ENCODE assay signal across 37 cellular contexts in the genomic region with DNA sequence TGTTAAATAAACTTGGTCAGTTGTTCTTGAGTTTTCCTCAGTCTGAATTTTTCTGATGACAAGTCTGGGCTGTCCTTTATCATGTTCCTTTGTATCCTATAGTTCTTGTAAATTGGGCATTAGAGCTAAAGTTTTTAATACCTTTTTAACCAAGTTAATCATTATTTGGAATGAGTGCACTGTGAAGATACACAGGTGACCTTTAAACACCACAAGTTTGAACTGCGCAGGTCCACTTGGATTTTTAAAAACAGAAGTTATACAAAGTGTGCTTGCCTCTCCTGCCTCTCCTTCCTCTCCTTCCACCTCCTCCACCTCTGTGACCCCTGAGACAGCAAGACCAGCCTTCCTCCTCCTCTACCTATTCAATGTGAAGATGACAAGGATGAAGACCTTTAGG. TPM values are rescaled to one million over a fixed set of nuclear protein-coding genes. Genes with fewer than 3 reads are reported as not detected.
"Had no signal": no experiment of that assay in that cellular context is flagged by ENCODE, and none has a peak within 500 bp of the region (broad histone marks: within the 10 kb centered on the region; RNA-seq: fewer than 3 reads in every experiment).

No MANE protein-coding gene starts in this region.

- H3K9me3 Mint-ChIP-seq: activated B cell treated with CpG ODN at 0.5 μM for 24 hours; activated naive CD4-positive, alpha-beta T cell treated with anti-CD3 and anti-CD28 coated beads for 36 hours; activated naive CD4-positive, alpha-beta T cell treated with anti-CD3 and anti-CD28 coated beads, Interleukin-2, amount 50 U/mL, for 24 hours; activated naive CD8-positive, alpha-beta T cell treated with anti-CD3 and anti-CD28 coated beads for 36 hours; activated naive CD8-positive, alpha-beta T cell treated with anti-CD3 and anti-CD28 coated beads, Interleukin-2, amount 50 U/mL, for 24 hours; activated T-helper 1 cell treated with anti-CD3 and anti-CD28 coated beads, Interleukin-12 subunit alpha, Interleukin-12 subunit beta, Interleukin-2, Interleukin-4 antibody, amounts not matched to agents 30 ng/mL and 10 ng/mL and 1 ng/mL, durations not matched to agents 14 hours and 24 hours and 36 hours; activated T-helper 2 cell treated with anti-CD3 and anti-CD28 coated beads, Interferon-gamma antibody, Interleukin-2, Interleukin-4, amounts not matched to agents 10 μg/mL and 5 μg/mL and 100 μg/mL, durations not matched to agents 14 hours and 24 hours and 36 hours; effector memory CD8-positive, alpha-beta T cell; T-helper 2 cell treated with Interferon-gamma antibody and Interleukin-4, amounts not matched to agents 5 μg/mL and 100 μg/mL, for 36 hours had no signal

- H3K9me3 ChIP-seq: adrenal gland, body of pancreas, esophagus muscularis mucosa, gastrocnemius medialis had no signal

- ATAC-seq: activated CD4-positive, CD25-positive, alpha-beta regulatory T cell treated with anti-CD3 and anti-CD28 coated beads, Interleukin-2, amount 50 U/mL, for 24 hours; activated CD8-positive, alpha-beta memory T cell treated with anti-CD3 and anti-CD28 coated beads, Interleukin-2, amount 10 ng/mL, durations not matched to agents 7 days and 5 days; activated CD8-positive, alpha-beta T cell treated with anti-CD3 and anti-CD28 coated beads, Interleukin-2, amount 10 ng/mL, durations not matched to agents 7 days and 5 days; activated naive CD8-positive, alpha-beta T cell treated with anti-CD3 and anti-CD28 coated beads, Interleukin-2, amount 50 U/mL, for 24 hours; body of pancreas; effector memory CD8-positive, alpha-beta T cell; foreskin keratinocyte; gastrocnemius medialis; T-helper 17 cell had no signal

- H3K27me3 Mint-ChIP-seq: activated naive CD4-positive, alpha-beta T cell treated with anti-CD3 and anti-CD28 coated beads, Interleukin-2, amount 50 U/mL, for 24 hours; activated naive CD8-positive, alpha-beta T cell treated with anti-CD3 and anti-CD28 coated beads for 36 hours; activated naive CD8-positive, alpha-beta T cell treated with anti-CD3 and anti-CD28 coated beads, Interleukin-2, amount 50 U/mL, for 24 hours had no signal

- DNase-seq: activated B cell treated with CpG ODN at 0.5 μM for 24 hours; activated CD4-positive, alpha-beta T cell treated with anti-CD3 and anti-CD28 coated beads for 48 hours; activated CD4-positive, alpha-beta T cell treated with anti-CD3 and anti-CD28 coated beads, Interleukin-2, amount 50 U/mL, for 1 hour; activated CD4-positive, alpha-beta T cell treated with anti-CD3 and anti-CD28 coated beads, Interleukin-2, amount 50 U/mL, for 48 hours; activated CD8-positive, alpha-beta memory T cell treated with anti-CD3 and anti-CD28 coated beads, Interleukin-2, amount 10 ng/mL, durations not matched to agents 7 days and 5 days; activated CD8-positive, alpha-beta memory T cell treated with anti-CD3 and anti-CD28 coated beads, Interleukin-2, amount 50 U/mL, for 4 hours; activated CD8-positive, alpha-beta T cell treated with anti-CD3 and anti-CD28 coated beads, Interleukin-2, amount 10 ng/mL, durations not matched to agents 7 days and 5 days; activated effector memory CD4-positive, alpha-beta T cell treated with anti-CD3 and anti-CD28 coated beads, Interleukin-2, amount 50 U/mL, for 16 hours; activated naive CD4-positive, alpha-beta T cell treated with anti-CD3 and anti-CD28 coated beads for 36 hours; activated naive CD8-positive, alpha-beta T cell treated with anti-CD3 and anti-CD28 coated beads for 36 hours; activated naive CD8-positive, alpha-beta T cell treated with anti-CD3 and anti-CD28 coated beads, Interleukin-2, amount 50 U/mL, for 24 hours; activated T-cell treated with anti-CD3 and anti-CD28 coated beads, Interleukin-2, amount 50 U/mL, for 1 hour; activated T-cell treated with anti-CD3 and anti-CD28 coated beads, Interleukin-2, amount 50 U/mL, for 48 hours; adrenal gland; amygdala; aorta; body of pancreas; caudate nucleus; cortex of kidney; dermis blood vessel endothelial cell; effector CD4-positive, alpha-beta T cell; effector memory CD8-positive, alpha-beta T cell; erythroblast; foreskin keratinocyte; gastrocnemius medialis; glutamatergic neuron; T-helper 1 cell; T-helper 17 cell; T1000; WERI-Rb-1 had no signal

- H3K4me3 Mint-ChIP-seq: activated B cell treated with CpG ODN at 0.5 μM for 24 hours; activated CD8-positive, alpha-beta memory T cell treated with anti-CD3 and anti-CD28 coated beads, Interleukin-2, amount 10 ng/mL, durations not matched to agents 7 days and 5 days; activated CD8-positive, alpha-beta T cell treated with anti-CD3 and anti-CD28 coated beads, Interleukin-2, amount 10 ng/mL, durations not matched to agents 7 days and 5 days; activated naive CD4-positive, alpha-beta T cell treated with anti-CD3 and anti-CD28 coated beads for 36 hours; activated naive CD4-positive, alpha-beta T cell treated with anti-CD3 and anti-CD28 coated beads, Interleukin-2, amount 50 U/mL, for 24 hours; activated naive CD8-positive, alpha-beta T cell treated with anti-CD3 and anti-CD28 coated beads for 36 hours; activated naive CD8-positive, alpha-beta T cell treated with anti-CD3 and anti-CD28 coated beads, Interleukin-2, amount 50 U/mL, for 24 hours; activated T-helper 1 cell treated with anti-CD3 and anti-CD28 coated beads, Interleukin-12 subunit alpha, Interleukin-12 subunit beta, Interleukin-2, Interleukin-4 antibody, amounts not matched to agents 30 ng/mL and 10 ng/mL and 1 ng/mL, durations not matched to agents 14 hours and 24 hours and 36 hours; effector memory CD8-positive, alpha-beta T cell; T-helper 17 cell; T-helper 2 cell treated with Interferon-gamma antibody and Interleukin-4, amounts not matched to agents 5 μg/mL and 100 μg/mL, for 36 hours had no signal

- H3K27ac ChIP-seq: adrenal gland, body of pancreas, esophagus muscularis mucosa, foreskin keratinocyte, gastrocnemius medialis, WERI-Rb-1 had no signal

- H3K27ac Mint-ChIP-seq: activated B cell treated with CpG ODN at 0.5 μM for 24 hours; activated CD8-positive, alpha-beta memory T cell treated with anti-CD3 and anti-CD28 coated beads, Interleukin-2, amount 10 ng/mL, durations not matched to agents 7 days and 5 days; activated CD8-positive, alpha-beta T cell treated with anti-CD3 and anti-CD28 coated beads, Interleukin-2, amount 10 ng/mL, durations not matched to agents 7 days and 5 days; activated naive CD4-positive, alpha-beta T cell treated with anti-CD3 and anti-CD28 coated beads for 36 hours; activated naive CD4-positive, alpha-beta T cell treated with anti-CD3 and anti-CD28 coated beads, Interleukin-2, amount 50 U/mL, for 24 hours; activated naive CD8-positive, alpha-beta T cell treated with anti-CD3 and anti-CD28 coated beads for 36 hours; activated naive CD8-positive, alpha-beta T cell treated with anti-CD3 and anti-CD28 coated beads, Interleukin-2, amount 50 U/mL, for 24 hours; activated T-helper 1 cell treated with anti-CD3 and anti-CD28 coated beads, Interleukin-12 subunit alpha, Interleukin-12 subunit beta, Interleukin-2, Interleukin-4 antibody, amounts not matched to agents 30 ng/mL and 10 ng/mL and 1 ng/mL, durations not matched to agents 14 hours and 24 hours and 36 hours; activated T-helper 2 cell treated with anti-CD3 and anti-CD28 coated beads, Interferon-gamma antibody, Interleukin-2, Interleukin-4, amounts not matched to agents 10 μg/mL and 5 μg/mL and 100 μg/mL, durations not matched to agents 14 hours and 24 hours and 36 hours; effector memory CD8-positive, alpha-beta T cell; T-helper 17 cell; T-helper 2 cell treated with Interferon-gamma antibody and Interleukin-4, amounts not matched to agents 5 μg/mL and 100 μg/mL, for 36 hours had no signal

- H3K4me1 ChIP-seq: foreskin keratinocyte had no signal

- H3K36me3 ChIP-seq: adrenal gland had no signal

- H3K27me3 ChIP-seq: adrenal gland, body of pancreas, esophagus muscularis mucosa, foreskin keratinocyte, gastrocnemius medialis had no signal

- H3K4me1 Mint-ChIP-seq: activated B cell treated with CpG ODN at 0.5 μM for 24 hours had no signal

- FAIRE-seq: colon had no signal

- H3K4me3 ChIP-seq: adrenal gland, body of pancreas, esophagus muscularis mucosa, gastrocnemius medialis had no signal

RNA-seq across cellular contexts. Expression of a gene that starts 19.3 kb away (rescaled TPM):
- total RNA-seq: activated B cell treated with CpG ODN at 0.5 μM for 24 hours had no signal
